Comparison of ENCODE assay signal across 13 cellular contexts in the genomic region with DNA sequence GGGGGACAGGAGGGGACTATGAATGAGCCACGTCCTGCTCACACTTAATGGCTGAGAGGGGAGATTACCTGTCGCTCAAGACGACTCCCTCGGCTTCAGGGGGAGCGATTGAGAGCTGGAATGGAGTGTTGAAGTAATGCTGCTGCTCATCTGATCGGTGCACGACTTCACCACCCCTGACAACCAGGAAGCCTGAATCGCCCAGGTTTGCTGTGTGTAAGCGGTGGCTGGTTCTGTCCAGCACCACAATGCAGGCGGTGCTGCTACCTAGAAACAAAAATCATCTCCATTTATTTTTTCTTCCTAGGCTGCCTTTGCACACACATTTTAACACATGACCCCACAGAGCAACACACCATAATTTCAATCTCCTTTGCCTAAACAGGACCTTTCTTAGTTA. TPM values are rescaled to one million over a fixed set of nuclear protein-coding genes. Genes with fewer than 3 reads are reported as not detected.
A peak's percentile ranks its signal among the peaks of the same experiment; 100 is the strongest.
DNase-seq lines count a peak whose midpoint lies in the region; ATAC-seq and TF ChIP-seq lines count a peak whose summit lies in the region.
"Had no signal": no experiment of that assay in that cellular context is flagged by ENCODE, and none has a peak within 500 bp of the region (broad histone marks: within the 10 kb centered on the region; RNA-seq: fewer than 3 reads in every experiment).

No MANE protein-coding gene starts in this region.

- peak overlapping the region; percentile 30 for H3K4me2 ChIP-seq in skeletal muscle satellite cell (ENCODE audit: low read length)

- POLR2A ChIA-PET in HEK293 (lab: Yijun Ruan, JAX), result no interaction called here
- POLR2A ChIA-PET in activated CD4-positive, alpha-beta T cell treated with anti-CD3 and anti-CD28 coated beads, Interleukin-2, amount 10 ng/mL, durations not matched to agents 7 days and 5 days (lab: Charles Lee), result no interaction called here

- DNase-seq in SK-N-MC (ENCODE audit: low read depth, low spot score), result no peak
- DNase-seq in epithelial cell of prostate (ENCODE audit: low read depth, low spot score), result no peak
- DNase-seq in middle frontal gyrus (ENCODE audit: extremely low spot score, low spot score), result no peak
- no peak for DNase-seq in activated CD4-positive, alpha-beta T cell treated with anti-CD3 and anti-CD28 coated beads, Interleukin-2, amount 10 ng/mL, durations not matched to agents 7 days and 5 days
- DNase-seq: activated T-cell treated with anti-CD3 and anti-CD28 coated beads for 4 hours; H9; NCI-H2029 treated with DMSO at 0.1 percent for 48 hours; occipital lobe; stimulated activated CD4-positive, alpha-beta T cell treated with anti-CD3 and anti-CD28 coated beads, Interleukin-1b, Interleukin-23, amount 100 ng/mL, for 48 hours; stimulated activated naive CD4-positive, alpha-beta T cell treated with Interleukin-2 at 50 U/mL for 16 hours had no signal

- H3K4me3 Mint-ChIP-seq in activated CD4-positive, alpha-beta T cell treated with anti-CD3 and anti-CD28 coated beads, Interleukin-2, amount 10 ng/mL, durations not matched to agents 7 days and 5 days, result no peak overlapping the region
- H3K4me3 Mint-ChIP-seq: H9 had no signal

- H3K4me1 ChIP-seq in HEK293 (ENCODE audit: control insufficient read depth, insufficient read depth, low read length), result peaks cover 29% of the 10 kb centered on the region
- H3K4me1 ChIP-seq in skeletal muscle satellite cell (ENCODE audit: control insufficient read depth, insufficient read depth, low read length), result peaks cover 50% of the 10 kb centered on the region

- no peak overlapping the region for H3K27ac Mint-ChIP-seq in activated CD4-positive, alpha-beta T cell treated with anti-CD3 and anti-CD28 coated beads, Interleukin-2, amount 10 ng/mL, durations not matched to agents 7 days and 5 days

- peaks cover 53% of the 10 kb centered on the region for H3K36me3 Mint-ChIP-seq in activated CD4-positive, alpha-beta T cell treated with anti-CD3 and anti-CD28 coated beads, Interleukin-2, amount 10 ng/mL, durations not matched to agents 7 days and 5 days (ENCODE audit: low read depth)

- TF ChIP-seq CTCF in HEK293 (tag by site-specific recombination; IDR thresholded peaks at IDR 0.05), result no peak

- ATAC-seq in HG03442 (IDR thresholded peaks at IDR 0.05; ENCODE audit: unreplicated experiment), result no peak

- no peaks in the 10 kb centered on the region for H3K9me3 Mint-ChIP-seq in activated CD4-positive, alpha-beta T cell treated with anti-CD3 and anti-CD28 coated beads, Interleukin-2, amount 10 ng/mL, durations not matched to agents 7 days and 5 days
- H3K9me3 Mint-ChIP-seq: H9 had no signal

- H3K4me3 ChIP-seq in HEK293 (ENCODE audit: low read depth, low read length) (no peak overlapping the region), SK-N-MC (no peak overlapping the region), skeletal muscle satellite cell (ENCODE audit: low read length) (peak overlapping the region; percentile 12)

- H3K9ac ChIP-seq in SK-N-MC (ENCODE audit: insufficient read length) (no peak overlapping the region), skeletal muscle satellite cell (ENCODE audit: low read depth, low read length) (peak overlapping the region; percentile 8)

- no peaks in the 10 kb centered on the region for H3K27me3 Mint-ChIP-seq in activated CD4-positive, alpha-beta T cell treated with anti-CD3 and anti-CD28 coated beads, Interleukin-2, amount 10 ng/mL, durations not matched to agents 7 days and 5 days

- peaks cover 0 to 15% of the 10 kb centered on the region in 2 experiments; a peak in 2 of 3 replicates for H3K36me3 ChIP-seq in HEK293 (ENCODE audit: control insufficient read depth in 2 of 2, insufficient read depth in 1 of 2, low read length in 2 of 2)
- H3K36me3 ChIP-seq in SK-N-MC (ENCODE audit: insufficient read depth, low read length), result peaks cover 5% of the 10 kb centered on the region
- no peaks in the 10 kb centered on the region for H3K36me3 ChIP-seq in skeletal muscle satellite cell (ENCODE audit: insufficient read depth, low read length)

- H3K4me1 Mint-ChIP-seq in activated CD4-positive, alpha-beta T cell treated with anti-CD3 and anti-CD28 coated beads, Interleukin-2, amount 10 ng/mL, durations not matched to agents 7 days and 5 days, result peaks cover 42% of the 10 kb centered on the region

- no peak overlapping the region for H3K27ac ChIP-seq in HEK293 (ENCODE audit: extremely low read depth, low read depth, low read length)
- H3K27ac ChIP-seq in SK-N-MC, result 0 out of 2 replicates have a peak overlapping the region, but pooled peaks have one; percentile 21
- H3K27ac ChIP-seq in epithelial cell of prostate, result peak overlapping the region; percentile 82

- H3K9me3 ChIP-seq in HEK293 (ENCODE audit: control insufficient read depth, insufficient read depth, low read depth, low read length) (no peaks in the 10 kb centered on the region), SK-N-MC (ENCODE audit: low read depth, low read length) (no peaks in the 10 kb centered on the region), skeletal muscle satellite cell (replicated peaks; ENCODE audit: low read length) (no peaks in the 10 kb centered on the region)

- CTCF ChIA-PET in HEK293 (lab: Yijun Ruan, JAX), result no interaction called here
- CTCF ChIA-PET in activated CD4-positive, alpha-beta T cell treated with anti-CD3 and anti-CD28 coated beads, Interleukin-2, amount 10 ng/mL, durations not matched to agents 7 days and 5 days (lab: Charles Lee), result no interaction called here

- H3K27me3 ChIP-seq in skeletal muscle satellite cell (ENCODE audit: control insufficient read depth, insufficient read depth, low read length), result no peaks in the 10 kb centered on the region

TF ChIP-seq in HEK293, 187 proteins besides CTCF, POLR2A, EP300 and RAD21:
- TF ChIP-seq PRDM10 (tag by site-specific recombination; IDR thresholded peaks at IDR 0.05) (0 out of 2 replicates have a peak, but pooled peaks have one; percentile 12), ZNF654 (tag by site-specific recombination; IDR thresholded peaks at IDR 0.05; ENCODE audit: low read depth) (no peak), SCRT2 (tag by site-specific recombination; IDR thresholded peaks at IDR 0.05) (peak; percentile 22)
- TF ChIP-seq, protein P1, sequence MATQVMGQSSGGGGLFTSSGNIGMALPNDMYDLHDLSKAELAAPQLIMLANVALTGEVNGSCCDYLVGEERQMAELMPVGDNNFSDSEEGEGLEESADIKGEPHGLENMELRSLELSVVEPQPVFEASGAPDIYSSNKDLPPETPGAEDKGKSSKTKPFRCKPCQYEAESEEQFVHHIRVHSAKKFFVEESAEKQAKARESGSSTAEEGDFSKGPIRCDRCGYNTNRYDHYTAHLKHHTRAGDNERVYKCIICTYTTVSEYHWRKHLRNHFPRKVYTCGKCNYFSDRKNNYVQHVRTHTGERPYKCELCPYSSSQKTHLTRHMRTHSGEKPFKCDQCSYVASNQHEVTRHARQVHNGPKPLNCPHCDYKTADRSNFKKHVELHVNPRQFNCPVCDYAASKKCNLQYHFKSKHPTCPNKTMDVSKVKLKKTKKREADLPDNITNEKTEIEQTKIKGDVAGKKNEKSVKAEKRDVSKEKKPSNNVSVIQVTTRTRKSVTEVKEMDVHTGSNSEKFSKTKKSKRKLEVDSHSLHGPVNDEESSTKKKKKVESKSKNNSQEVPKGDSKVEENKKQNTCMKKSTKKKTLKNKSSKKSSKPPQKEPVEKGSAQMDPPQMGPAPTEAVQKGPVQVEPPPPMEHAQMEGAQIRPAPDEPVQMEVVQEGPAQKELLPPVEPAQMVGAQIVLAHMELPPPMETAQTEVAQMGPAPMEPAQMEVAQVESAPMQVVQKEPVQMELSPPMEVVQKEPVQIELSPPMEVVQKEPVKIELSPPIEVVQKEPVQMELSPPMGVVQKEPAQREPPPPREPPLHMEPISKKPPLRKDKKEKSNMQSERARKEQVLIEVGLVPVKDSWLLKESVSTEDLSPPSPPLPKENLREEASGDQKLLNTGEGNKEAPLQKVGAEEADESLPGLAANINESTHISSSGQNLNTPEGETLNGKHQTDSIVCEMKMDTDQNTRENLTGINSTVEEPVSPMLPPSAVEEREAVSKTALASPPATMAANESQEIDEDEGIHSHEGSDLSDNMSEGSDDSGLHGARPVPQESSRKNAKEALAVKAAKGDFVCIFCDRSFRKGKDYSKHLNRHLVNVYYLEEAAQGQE (tag by site-specific recombination; IDR thresholded peaks at IDR 0.05), result peak; percentile 69
TF ChIP-seq in HEK293: peak in this region for 3.

RNA-seq across cellular contexts. Expression of gene PPTC7, which starts 37.3 kb away (rescaled TPM):
- total RNA-seq in skeletal muscle satellite cell (2012; rRNA removed), result 7.4 and 10.0 TPM in 2 replicates
- 10 to 100 TPM; 25.7 to 29.2 TPM for total RNA-seq in activated CD4-positive, alpha-beta T cell treated with anti-CD3 and anti-CD28 coated beads, Interleukin-2, amount 10 ng/mL, durations not matched to agents 7 days and 5 days

RNA-seq across cellular contexts. Expression of gene RAD9B, which starts 43.7 kb away (rescaled TPM):
- 0.25 and 1.5 TPM in 2 replicates for total RNA-seq in skeletal muscle satellite cell (2012; rRNA removed)
- total RNA-seq in activated CD4-positive, alpha-beta T cell treated with anti-CD3 and anti-CD28 coated beads, Interleukin-2, amount 10 ng/mL, durations not matched to agents 7 days and 5 days, result under 1 TPM; 0.87 to 0.99 TPM
- total RNA-seq: H9 had no signal

RNA-seq across cellular contexts. Expression of gene VPS29, which starts 43.9 kb away (rescaled TPM):
- 43.6 and 53.7 TPM in 2 replicates for total RNA-seq in skeletal muscle satellite cell (2012; rRNA removed)
- 100 to 1,000 TPM; 132 to 145 TPM for total RNA-seq in activated CD4-positive, alpha-beta T cell treated with anti-CD3 and anti-CD28 coated beads, Interleukin-2, amount 10 ng/mL, durations not matched to agents 7 days and 5 days
